ENCODE assay signal across 1 cellular context in the genomic region with DNA sequence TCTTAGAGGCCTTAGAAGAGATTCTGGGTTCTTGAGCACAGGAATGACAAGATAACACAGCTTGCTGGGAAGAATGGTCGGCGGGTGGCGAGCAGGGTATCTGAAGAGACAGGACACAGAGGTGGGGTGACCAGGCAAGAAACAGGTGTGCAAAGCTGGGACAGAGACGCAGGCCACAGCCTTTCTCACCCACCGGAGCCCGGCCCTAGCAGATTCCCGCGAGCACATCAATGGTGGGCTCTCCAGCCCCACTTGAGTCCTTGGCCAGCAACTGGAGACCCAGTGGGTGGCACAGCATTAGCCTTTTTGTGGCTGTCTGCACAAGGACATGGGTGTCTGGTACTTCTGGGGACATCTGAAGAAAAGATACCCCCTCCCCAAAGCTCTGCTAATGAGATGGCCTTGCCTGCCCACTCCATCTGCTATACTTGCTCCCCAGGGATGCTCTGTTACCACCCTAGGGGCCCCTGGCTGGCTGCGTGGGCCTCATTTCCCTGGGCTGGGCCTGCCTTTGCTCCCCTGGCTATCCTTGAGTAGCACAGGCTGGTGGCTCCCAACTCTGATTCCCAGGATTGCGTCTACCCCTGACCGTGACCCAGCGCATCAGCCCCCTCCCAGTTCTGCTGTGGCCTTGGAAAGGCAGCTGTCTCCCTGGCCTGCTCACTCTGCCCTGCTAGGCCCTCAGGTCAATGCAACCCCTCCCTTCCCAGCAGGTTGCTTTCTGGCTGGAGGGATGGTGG.
TF ChIP-seq lines count a peak whose summit lies in the region.

No MANE protein-coding gene starts in this region.

TF ChIP-seq in GM12878, 131 proteins besides CTCF, POLR2A, EP300 and RAD21:
- TF ChIP-seq MEF2B (IDR thresholded peaks at IDR 0.05; ENCODE audit: partially characterized antibody, poor library complexity, severe bottlenecking) (peak; percentile 60), BACH1 (IDR thresholded peaks at IDR 0.05; ENCODE audit: borderline replicate concordance) (no peak)
